ENCODE assay signal across 22 cellular contexts in the genomic region with DNA sequence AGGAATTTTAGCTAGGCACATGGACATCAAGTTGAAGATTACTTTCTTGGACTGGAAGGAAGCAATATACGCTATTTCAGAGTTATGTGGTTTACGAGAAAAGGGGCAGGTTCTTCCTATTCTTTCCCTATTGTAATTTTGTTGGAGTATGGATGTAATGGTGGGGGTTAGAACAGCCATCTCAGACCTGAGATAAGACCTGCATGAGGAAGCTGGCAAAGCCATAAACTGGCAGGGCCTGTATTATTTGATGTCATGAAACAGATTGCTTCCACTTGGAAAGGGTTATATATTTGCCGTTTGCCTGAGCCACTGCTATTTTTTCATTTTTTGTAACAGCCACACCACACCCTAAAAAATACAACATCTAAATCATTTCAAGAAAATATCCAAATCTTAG.
DNase-seq lines count a peak whose midpoint lies in the region; ATAC-seq and TF ChIP-seq lines count a peak whose summit lies in the region.
"Had no signal": no experiment of that assay in that cellular context is flagged by ENCODE, and none has a peak within 500 bp of the region (broad histone marks: within the 10 kb centered on the region; RNA-seq: fewer than 3 reads in every experiment).

No MANE protein-coding gene starts in this region.

- no peak for TF ChIP-seq RAD21 in neural cell (conservative IDR thresholded peaks at IDR 0.05)

- intact Hi-C loops in left colon (cut with DNase I, micrococcal nuclease): no loop called here

- no peak for TF ChIP-seq EP300 in neural cell (conservative IDR thresholded peaks at IDR 0.05; ENCODE audit: poor library complexity, severe bottlenecking)

- H2AFZ ChIP-seq in neural cell (ENCODE audit: low read depth, low read length): no peak overlapping the region

- peak; percentile 28 for DNase-seq in cerebellar cortex (ENCODE audit: low spot score)
- peak; percentile 18 to 62 for DNase-seq in left colon
- DNase-seq in NCI-H1694 treated with DMSO at 0.1 percent for 48 hours (lab: John Stamatoyannopoulos, UW): no peak
- no peak for DNase-seq in ureter (ENCODE audit: low spot score)
- DNase-seq: 8988T; ACHN; BE2C; CD4-positive, alpha-beta memory T cell; CD4-positive, CD25-positive, alpha-beta regulatory T cell; CD8-positive, alpha-beta memory T cell; COR-L47; DMS 273 treated with DMSO at 0.1 percent for 48 hours; DMS153; DMS53; DMS79; DND-41; EL; GF-D8 had no signal

- no peak overlapping the region for H3K27ac ChIP-seq in neural cell (ENCODE audit: low read length)
- H3K27ac ChIP-seq: BLaER1 had no signal

- no peak for TF ChIP-seq CTCF in neural cell (IDR thresholded peaks at IDR 0.05; ENCODE audit: poor library complexity, severe bottlenecking)

- no peaks in the 10 kb centered on the region for H3K27me3 ChIP-seq in neural cell (ENCODE audit: insufficient read depth, low read depth, low read length)
- H3K27me3 ChIP-seq: BE2C, BLaER1 had no signal

- H4K20me1 ChIP-seq in neural cell (ENCODE audit: insufficient read depth): no peaks in the 10 kb centered on the region
- H4K20me1 ChIP-seq: BLaER1 had no signal

- no peaks in the 10 kb centered on the region for H3K36me3 ChIP-seq in neural cell (ENCODE audit: insufficient read depth, low read length)
- H3K36me3 ChIP-seq: BE2C, BLaER1 had no signal

- H3K4me2 ChIP-seq in neural cell (ENCODE audit: low read length): peak overlapping the region; percentile 26
- H3K4me2 ChIP-seq: BLaER1 had no signal

- no peaks in the 10 kb centered on the region for H3K79me2 ChIP-seq in neural cell (replicated peaks; ENCODE audit: insufficient read depth, low read length)

- no peaks in the 10 kb centered on the region for H3K9me2 ChIP-seq in neural cell (ENCODE audit: insufficient read depth, low read length)

- no peak overlapping the region for H3K4me3 ChIP-seq in neural cell (ENCODE audit: low read length)
- H3K4me3 ChIP-seq: BLaER1 had no signal

- no peak overlapping the region for H3K9ac ChIP-seq in neural cell (ENCODE audit: low read length)
- H3K9ac ChIP-seq: BLaER1 had no signal

- H3K9me3 ChIP-seq in neural cell (ENCODE audit: low read length): no peaks in the 10 kb centered on the region
- H3K9me3 ChIP-seq: BE2C had no signal

- ATAC-seq in left colon (peak; percentile 100), GM21529 (IDR thresholded peaks at IDR 0.05; ENCODE audit: unreplicated experiment) (no peak), HG03108 (IDR thresholded peaks at IDR 0.05; ENCODE audit: unreplicated experiment) (no peak)

- H3F3A ChIP-seq in neural cell (ENCODE audit: insufficient read depth, low read length, poor library complexity, severe bottlenecking): no peaks in the 10 kb centered on the region

TF ChIP-seq in neural cell, 6 proteins besides CTCF, POLR2A, EP300 and RAD21:
- TF ChIP-seq MXI1 (conservative IDR thresholded peaks at IDR 0.05; ENCODE audit: poor library complexity, severe bottlenecking) (no peak), SMC3 (conservative IDR thresholded peaks at IDR 0.05; ENCODE audit: poor library complexity) (no peak), REST (IDR thresholded peaks at IDR 0.05; ENCODE audit: borderline replicate concordance) (no peak), TAF1 (IDR thresholded peaks at IDR 0.05; ENCODE audit: low read depth) (no peak), POLR2AphosphoS5 (IDR thresholded peaks at IDR 0.05) (no peak), EZH2 (IDR thresholded peaks at IDR 0.05; ENCODE audit: borderline replicate concordance, insufficient read depth, low read length, poor library complexity, severe bottlenecking) (no peak)

Comparison
In these comparisons a context has a peak if more than half of its experiments do, and no peak if none do; other contexts are left out.
1. DNase-seq: peak in cerebellar cortex (single experiment) and left colon (2 of 2); none in NCI-H1694 treated with DMSO at 0.1 percent for 48 hours (single experiment) and ureter (single experiment).